In genomic region chr15:23081996-23082737, GRCh38 we compare ENCODE assay signal across 24 cellular contexts. TPM values are rescaled to one million over a fixed set of nuclear protein-coding genes. Genes with fewer than 3 reads are reported as not detected.
"Had no signal": no experiment of that assay in that cellular context is flagged by ENCODE, and none has a peak within 500 bp of the region (broad histone marks: within the 10 kb centered on the region; RNA-seq: fewer than 3 reads in every experiment).

No MANE protein-coding gene starts in this region.

RNA-seq across cellular contexts. Expression of gene GOLGA6L1, which starts 54.5 kb away (rescaled TPM):
- total RNA-seq: kidney epithelial cell; left ventricle myocardium inferior; lower leg skin; lung; mesenteric fat pad; mucosa of descending colon; myocyte; naive thymus-derived CD4-positive, alpha-beta T cell; natural killer cell treated with Interleukin-12 subunit alpha and Interleukin-12 subunit beta and Interleukin-15 and Interleukin-18, amount 100 ng/mL, for 72 hours; omental fat pad; ovary; progenitor cell of endocrine pancreas; pulmonary artery endothelial cell; renal cortical epithelial cell; right atrium auricular region; right lobe of liver; skeletal muscle tissue; smooth muscle cell; temporal lobe; tibial nerve; ureter; uterus had no signal
- polyA plus RNA-seq: immature natural killer cell; lung; naive thymus-derived CD4-positive, alpha-beta T cell; neural cell; ovary; smooth muscle cell had no signal
